27 cellular contexts compared by ENCODE assay signal in the genomic region with DNA sequence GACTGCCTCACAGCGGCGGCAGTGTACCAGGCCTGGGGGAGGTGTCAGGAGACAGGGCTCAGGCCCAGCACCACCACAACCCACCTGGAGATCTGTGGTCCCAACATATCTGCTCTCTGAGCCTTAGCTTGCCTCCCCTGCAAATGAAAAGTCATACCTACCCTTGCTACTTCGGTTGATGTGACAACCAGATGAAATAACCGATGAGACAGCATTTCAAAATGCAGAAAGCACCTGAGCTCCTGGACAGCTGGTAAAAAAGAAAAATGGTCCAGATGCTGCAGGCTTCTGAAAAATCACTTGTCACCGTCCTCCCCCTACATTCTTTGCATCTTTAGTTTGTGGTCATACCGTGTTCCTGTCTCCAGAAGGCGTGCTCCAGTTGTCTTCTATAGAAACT.
"Had no signal": no experiment of that assay in that cellular context is flagged by ENCODE, and none has a peak within 500 bp of the region (broad histone marks: within the 10 kb centered on the region; RNA-seq: fewer than 3 reads in every experiment).

No MANE protein-coding gene starts in this region.

- H3K4me3 Mint-ChIP-seq: activated CD8-positive, alpha-beta T cell treated with anti-CD3 and anti-CD28 coated beads, Interleukin-2, amount 10 ng/mL, durations not matched to agents 7 days and 5 days; activated naive CD4-positive, alpha-beta T cell treated with anti-CD3 and anti-CD28 coated beads for 36 hours; brain had no signal

- H3K4me3 ChIP-seq: cardiac muscle cell, SJCRH30 had no signal

- H3K36me3 Mint-ChIP-seq: brain had no signal

- H3K9me2 ChIP-seq: SK-N-SH had no signal

- H3K36me3 ChIP-seq: cardiac muscle cell, SJCRH30 had no signal

- H3K27ac Mint-ChIP-seq: activated CD8-positive, alpha-beta T cell treated with anti-CD3 and anti-CD28 coated beads, Interleukin-2, amount 10 ng/mL, durations not matched to agents 7 days and 5 days; activated naive CD4-positive, alpha-beta T cell treated with anti-CD3 and anti-CD28 coated beads for 36 hours; brain had no signal

- H3K27ac ChIP-seq: cardiac muscle cell, SJCRH30, VCaP had no signal

- H3K4me2 ChIP-seq: SK-N-SH had no signal

- H3K27me3 ChIP-seq: SJCRH30 had no signal

- FAIRE-seq: astrocyte had no signal

- H3K9ac ChIP-seq: SK-N-SH had no signal

- H3K9me3 ChIP-seq: SJCRH30, SK-N-SH had no signal

- H3K9me3 Mint-ChIP-seq: activated naive CD4-positive, alpha-beta T cell treated with anti-CD3 and anti-CD28 coated beads for 36 hours; brain had no signal

- DNase-seq: activated CD4-positive, alpha-beta T cell treated with anti-CD3 and anti-CD28 coated beads for 4 hours; activated CD4-positive, alpha-beta T cell treated with anti-CD3 and anti-CD28 coated beads, Interleukin-2, amount 50 U/mL, for 4 hours; activated CD8-positive, alpha-beta memory T cell treated with anti-CD3 and anti-CD28 coated beads, Interleukin-2, amount 50 U/mL, for 48 hours; activated CD8-positive, alpha-beta T cell treated with anti-CD3 and anti-CD28 coated beads, Interleukin-2, amount 10 ng/mL, durations not matched to agents 7 days and 5 days; activated effector memory CD4-positive, alpha-beta T cell treated with anti-CD3 and anti-CD28 coated beads, Interleukin-2, amount 50 U/mL, for 16 hours; activated naive CD4-positive, alpha-beta T cell treated with anti-CD3 and anti-CD28 coated beads for 36 hours; activated T-cell treated with anti-CD3 and anti-CD28 coated beads, Interleukin-2, amount 50 U/mL, for 1 hour; amygdala; Kasumi-1; KBM-7; NCI-H1048; NCI-H146; NCI-H1930; NCI-H345; NCI-H510A; NCI-H82; OCI-M1; Right ventricle myocardium superior; RPMI8226; SJCRH30; SK-N-SH; T-helper 1 cell had no signal

- ATAC-seq: activated CD8-positive, alpha-beta T cell treated with anti-CD3 and anti-CD28 coated beads, Interleukin-2, amount 10 ng/mL, durations not matched to agents 7 days and 5 days; Panc1 had no signal
